In the genomic region with DNA sequence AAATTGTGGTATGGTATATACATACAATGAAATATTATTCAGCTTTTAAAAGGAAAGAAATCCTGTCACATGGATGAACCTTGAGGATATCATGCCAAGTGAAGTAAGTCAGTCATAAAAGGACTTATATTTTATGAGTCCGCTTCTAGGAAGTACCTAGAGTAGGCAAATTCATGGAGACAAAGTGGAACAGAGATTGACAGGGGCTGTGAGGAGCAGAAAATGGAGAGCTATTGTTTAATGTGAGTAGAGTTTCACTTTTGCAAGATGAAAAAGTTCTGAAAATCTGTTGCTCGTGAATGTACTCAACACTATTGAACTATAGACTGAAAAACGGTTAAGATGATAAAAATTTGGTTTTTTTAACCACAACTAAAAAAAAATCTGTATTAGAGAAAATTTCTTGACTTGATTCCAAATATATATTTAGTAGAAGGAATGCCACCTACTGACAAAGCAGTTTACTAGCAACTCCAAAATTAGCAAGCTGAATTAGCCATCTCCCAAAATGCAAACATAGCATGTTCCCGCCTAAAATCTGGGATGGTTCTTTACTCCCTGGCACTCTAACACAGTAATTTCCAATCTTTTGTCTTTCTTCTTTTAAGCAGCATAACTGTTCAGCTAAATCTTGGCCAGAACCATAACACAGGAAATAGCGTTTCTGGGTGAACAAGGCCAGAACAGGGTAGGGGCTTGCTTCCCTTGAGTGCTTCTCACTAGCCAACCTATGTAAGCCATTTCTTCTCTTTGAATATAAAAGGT, we compare ENCODE assay signal across 1 cellular context.
TF ChIP-seq lines count a peak whose summit lies in the region.

No MANE protein-coding gene starts in this region.

TF ChIP-seq in neural cell, 6 proteins besides CTCF, POLR2A, EP300 and RAD21 (continued from another document):
- no peak for TF ChIP-seq EZH2 (IDR thresholded peaks at IDR 0.05; ENCODE audit: borderline replicate concordance, insufficient read depth, low read length, poor library complexity, severe bottlenecking)
